2 cellular contexts compared by ENCODE assay signal in the genomic region with DNA sequence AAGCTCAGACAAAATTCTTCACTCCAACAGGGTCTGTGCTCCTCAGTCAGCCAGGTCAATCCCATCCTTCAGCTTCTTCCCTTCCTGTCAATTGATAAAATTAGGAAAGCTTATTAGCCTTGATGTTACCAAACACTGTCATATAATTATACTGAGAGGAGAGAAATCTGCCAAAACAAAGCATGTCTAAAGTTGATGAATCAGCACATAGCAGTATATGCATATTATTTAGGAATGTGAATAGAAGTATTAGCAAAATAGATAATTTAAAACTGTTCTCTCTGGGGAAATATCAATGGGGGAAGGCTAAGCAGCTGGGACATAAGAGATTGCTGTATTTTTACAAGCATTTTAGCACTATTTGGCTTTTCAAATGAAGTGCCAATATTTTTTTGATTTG.
TF ChIP-seq lines count a peak whose summit lies in the region.

No MANE protein-coding gene starts in this region.

TF ChIP-seq in HepG2, 621 proteins besides CTCF, POLR2A, EP300 and RAD21:
- TF ChIP-seq, protein P1, sequence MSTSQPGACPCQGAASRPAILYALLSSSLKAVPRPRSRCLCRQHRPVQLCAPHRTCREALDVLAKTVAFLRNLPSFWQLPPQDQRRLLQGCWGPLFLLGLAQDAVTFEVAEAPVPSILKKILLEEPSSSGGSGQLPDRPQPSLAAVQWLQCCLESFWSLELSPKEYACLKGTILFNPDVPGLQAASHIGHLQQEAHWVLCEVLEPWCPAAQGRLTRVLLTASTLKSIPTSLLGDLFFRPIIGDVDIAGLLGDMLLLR (CRISPR knock-in tag; IDR thresholded peaks at IDR 0.05): no peak
- TF ChIP-seq ZNF652 (CRISPR knock-in tag; IDR thresholded peaks at IDR 0.05; ENCODE audit: borderline replicate concordance, low read depth) (no peak), MAFK (conservative IDR thresholded peaks at IDR 0.05 in 1 of 2, IDR thresholded peaks at IDR 0.05 in 1 of 2; ENCODE audit: low read length in 2 of 2) (peak; percentile 63 to 74; a peak in 3 of 4 replicates), ZNF34 (CRISPR knock-in tag; IDR thresholded peaks at IDR 0.05; ENCODE audit: borderline replicate concordance) (no peak), REXO4 (CRISPR knock-in tag; IDR thresholded peaks at IDR 0.05; ENCODE audit: borderline replicate concordance) (no peak), TAF15 (IDR thresholded peaks at IDR 0.05; ENCODE audit: low read depth, low read length, poor library complexity, severe bottlenecking) (no peak), ZNF136 (CRISPR knock-in tag; IDR thresholded peaks at IDR 0.05; ENCODE audit: low read depth) (no peak), ZBTB38 (CRISPR knock-in tag; IDR thresholded peaks at IDR 0.05) (no peak), MAFF (IDR thresholded peaks at IDR 0.05; ENCODE audit: low read depth, low read length) (peak; percentile 70), NCOR1 (IDR thresholded peaks at IDR 0.05; ENCODE audit: borderline replicate concordance, low read length) (no peak)
TF ChIP-seq in HepG2: peak in this region for 2.

TF ChIP-seq in K562, 482 proteins besides CTCF, POLR2A, EP300 and RAD21 (continued from another document):
- TF ChIP-seq ZBTB12 (CRISPR knock-in tag; IDR thresholded peaks at IDR 0.05): no peak
